9 cellular contexts compared by ENCODE assay signal in the genomic region with DNA sequence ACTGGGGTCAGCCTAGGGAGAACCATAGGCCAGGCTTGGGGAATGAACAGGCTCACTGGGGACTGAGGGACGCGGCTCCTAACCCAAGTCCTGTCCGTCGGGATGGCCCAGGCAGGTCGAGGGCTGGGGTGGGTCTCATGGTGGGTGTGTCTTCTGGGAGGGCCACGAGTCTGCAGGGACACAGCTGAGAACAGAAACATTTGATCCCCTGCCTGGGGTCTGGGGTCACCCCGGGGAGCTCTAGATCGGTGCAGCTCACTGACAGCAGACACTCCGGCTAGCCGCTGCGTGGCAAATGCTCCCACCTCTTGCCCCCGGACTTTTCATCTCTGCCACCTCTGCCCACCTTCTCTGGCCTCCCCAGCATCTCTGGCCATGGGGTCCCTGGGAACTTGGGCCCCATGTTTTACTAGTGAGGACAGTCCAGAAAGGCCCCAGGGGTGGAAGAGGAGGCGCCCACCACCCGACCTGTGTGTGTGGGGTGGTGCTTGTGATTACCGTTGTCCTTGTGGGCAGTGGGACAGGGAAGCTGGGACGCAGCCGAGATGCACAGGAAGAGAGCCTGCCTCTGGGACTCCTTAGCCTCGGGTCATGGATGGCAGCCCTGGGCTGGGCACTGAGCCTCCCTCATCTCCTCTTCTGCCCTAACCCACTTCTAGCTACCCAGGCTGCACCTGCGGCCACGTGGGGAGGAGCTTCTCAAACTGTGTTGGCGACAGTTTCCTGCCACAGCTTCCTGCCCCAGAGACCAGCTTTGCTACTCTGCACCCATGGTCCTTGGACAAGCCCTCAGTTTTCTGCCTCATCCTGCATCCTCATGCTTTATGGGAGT. TPM values are rescaled to one million over a fixed set of nuclear protein-coding genes. Genes with fewer than 3 reads are reported as not detected.
DNase-seq lines count a peak whose midpoint lies in the region; ATAC-seq and TF ChIP-seq lines count a peak whose summit lies in the region.
"Had no signal": no experiment of that assay in that cellular context is flagged by ENCODE, and none has a peak within 500 bp of the region (broad histone marks: within the 10 kb centered on the region; RNA-seq: fewer than 3 reads in every experiment).

No MANE protein-coding gene starts in this region.

- H3K27ac ChIP-seq in brain microvascular endothelial cell, result no peak overlapping the region

- H3K27ac Mint-ChIP-seq in activated naive CD4-positive, alpha-beta T cell treated with anti-CD3 and anti-CD28 coated beads, Interleukin-2, amount 50 U/mL, for 72 hours, result peak overlapping the region; percentile 97 to 98

- no peak for TF ChIP-seq CTCF in brain microvascular endothelial cell (IDR thresholded peaks at IDR 0.05; ENCODE audit: low read depth, low read length, missing control alignments)

- peak; percentile 62 for ATAC-seq in GM19328 (IDR thresholded peaks at IDR 0.05; ENCODE audit: unreplicated experiment)
- peak; percentile 65 for ATAC-seq in activated naive CD4-positive, alpha-beta T cell treated with anti-CD3 and anti-CD28 coated beads, Interleukin-2, amount 50 U/mL, for 72 hours

- DNase-seq in RPMI8226, result peak; percentile 62
- DNase-seq in activated naive CD4-positive, alpha-beta T cell treated with anti-CD3 and anti-CD28 coated beads, Interleukin-2, amount 50 U/mL, for 72 hours (ENCODE audit: low spot score in 2 of 2), result peak; percentile 58 to 70
- peak; percentile 38 to 55 (median 45) for DNase-seq in stimulated activated CD4-positive, alpha-beta T cell treated with anti-CD3 and anti-CD28 coated beads, TNF-alpha, amount 100 ng/mL, for 4 hours (ENCODE audit: low read depth in 3 of 3)
- DNase-seq in NCI-H1436 (lab: John Stamatoyannopoulos, UW), result no peak
- DNase-seq in HUDEP-2 (lab: John Stamatoyannopoulos, UW; ENCODE audit: unreplicated experiment in 76 of 76), result no peak
- no peak for DNase-seq in brain microvascular endothelial cell
- no peak for DNase-seq in NCI-H146 (lab: John Stamatoyannopoulos, UW)

- peaks cover 37 to 80% of the 10 kb centered on the region in 2 donors for H3K36me3 Mint-ChIP-seq in activated naive CD4-positive, alpha-beta T cell treated with anti-CD3 and anti-CD28 coated beads, Interleukin-2, amount 50 U/mL, for 72 hours

- H3K36me3 ChIP-seq in brain microvascular endothelial cell (replicated peaks), result no peaks in the 10 kb centered on the region

- H3K27me3 ChIP-seq in brain microvascular endothelial cell (replicated peaks), result no peaks in the 10 kb centered on the region

- no peak overlapping the region for H3K4me3 ChIP-seq in brain microvascular endothelial cell (ENCODE audit: low read depth, low read length)

- no peaks in the 10 kb centered on the region for H3K9me3 Mint-ChIP-seq in activated naive CD4-positive, alpha-beta T cell treated with anti-CD3 and anti-CD28 coated beads, Interleukin-2, amount 50 U/mL, for 72 hours

- in situ Hi-C loops in brain microvascular endothelial cell (cut with HindIII; ENCODE audit: low pct_ligation_motif_present, low sequenced_read_pairs), result no loop called here

RNA-seq across cellular contexts. Expression of a gene that starts 4.9 kb away (rescaled TPM):
- total RNA-seq in activated naive CD4-positive, alpha-beta T cell treated with anti-CD3 and anti-CD28 coated beads, Interleukin-2, amount 50 U/mL, for 72 hours, result 100 to 1,000 TPM; 164 to 235 TPM
- total RNA-seq: endothelial cell of umbilical vein had no signal

RNA-seq across cellular contexts. Expression of a gene that starts 48.8 kb away (rescaled TPM):
- total RNA-seq in activated naive CD4-positive, alpha-beta T cell treated with anti-CD3 and anti-CD28 coated beads, Interleukin-2, amount 50 U/mL, for 72 hours, result 10 to 100 TPM in 1 of 2 donors, 1 to 10 TPM in 1; 6.5 to 17.5 TPM

RNA-seq across cellular contexts. Expression of a gene that starts 54.4 kb away (rescaled TPM):
- total RNA-seq in activated naive CD4-positive, alpha-beta T cell treated with anti-CD3 and anti-CD28 coated beads, Interleukin-2, amount 50 U/mL, for 72 hours, result 100 to 1,000 TPM in 1 of 2 donors, 10 to 100 TPM in 1; 77.0 to 124 TPM

Comparison
In these comparisons a context has a peak if more than half of its experiments do, and no peak if none do; other contexts are left out.
1. DNase-seq: peak in RPMI8226 (single experiment), activated naive CD4-positive, alpha-beta T cell treated with anti-CD3 and anti-CD28 coated beads, Interleukin-2, amount 50 U/mL, for 72 hours (2 of 2) and stimulated activated CD4-positive, alpha-beta T cell treated with anti-CD3 and anti-CD28 coated beads, TNF-alpha, amount 100 ng/mL, for 4 hours (3 of 3); none in NCI-H1436 (single experiment), HUDEP-2 (0 of 76), brain microvascular endothelial cell (single experiment) and NCI-H146 (single experiment).